10 cellular contexts compared by ENCODE assay signal in the genomic region with DNA sequence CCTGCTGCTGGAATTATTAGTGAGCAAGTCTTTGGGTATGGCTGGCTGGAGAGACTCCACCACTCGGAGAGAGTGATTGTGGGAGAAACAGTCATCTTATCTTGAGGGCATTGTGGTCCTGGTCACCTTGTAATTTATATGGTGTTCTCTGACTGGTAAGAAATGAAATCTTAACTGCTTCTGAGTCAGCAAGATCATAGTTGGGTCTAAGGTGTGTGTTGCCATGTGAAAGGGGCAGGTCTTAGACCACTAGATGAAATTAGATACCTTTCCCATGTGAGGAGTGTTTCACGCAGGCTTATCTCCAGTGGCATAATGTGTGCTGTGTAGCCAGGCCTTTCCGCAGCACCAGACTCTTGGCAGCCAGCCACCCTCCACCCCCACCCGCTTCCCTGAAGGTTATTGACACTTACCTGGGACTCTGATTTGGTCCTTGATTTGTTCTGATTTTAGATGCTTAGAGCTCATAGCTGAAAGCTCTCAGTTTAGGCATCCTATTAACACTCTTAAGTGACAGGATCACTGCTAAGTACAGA. TPM values are rescaled to one million over a fixed set of nuclear protein-coding genes. Genes with fewer than 3 reads are reported as not detected.
DNase-seq lines count a peak whose midpoint lies in the region; ATAC-seq and TF ChIP-seq lines count a peak whose summit lies in the region.
"Had no signal": no experiment of that assay in that cellular context is flagged by ENCODE, and none has a peak within 500 bp of the region (broad histone marks: within the 10 kb centered on the region; RNA-seq: fewer than 3 reads in every experiment).

No MANE protein-coding gene starts in this region.

- no peaks in the 10 kb centered on the region for H3K36me3 ChIP-seq in prostate gland
- H3K36me3 ChIP-seq: breast epithelium had no signal

- CTCF ChIA-PET in HEK293T (lab: Yijun Ruan, JAX) = interaction anchor here (1.5 kb wide), 1 partner anchor 17 kb away, joined by 5 read pairs; no protein-coding TSS in a partner anchor

- ATAC-seq in GM21717 (IDR thresholded peaks at IDR 0.05; ENCODE audit: unreplicated experiment) = no peak

- POLR2A ChIA-PET in HEK293T (lab: Yijun Ruan, JAX) = no interaction called here

- no peaks in the 10 kb centered on the region for H3K9me3 ChIP-seq in prostate gland
- H3K9me3 ChIP-seq: breast epithelium had no signal

- no peak for TF ChIP-seq CTCF in prostate gland (IDR thresholded peaks at IDR 0.05)

- H3K27me3 ChIP-seq in prostate gland (replicated peaks; ENCODE audit: insufficient read depth) = no peaks in the 10 kb centered on the region
- H3K27me3 ChIP-seq: breast epithelium had no signal

- peak; percentile 33 for DNase-seq in HEK293T (ENCODE audit: extremely low spot score)
- DNase-seq in NCI-H2196 (lab: John Stamatoyannopoulos, UW; ENCODE audit: unreplicated experiment) = peak; percentile 56
- DNase-seq in cerebellar cortex (ENCODE audit: low spot score) = peak; percentile 61
- DNase-seq in prostate gland (ENCODE audit: low spot score) = peak; percentile 42
- no peak for DNase-seq in GM03348 (ENCODE audit: low spot score)
- no peak for DNase-seq in activated naive CD4-positive, alpha-beta T cell treated with Interleukin-2 at 50 U/mL for 16 hours
- DNase-seq: activated T-cell treated with anti-CD3 and anti-CD28 coated beads, Interleukin-2, amount 50 U/mL, for 24 hours; mesenchymal stem cell had no signal

- 57% methylated on average over 4 of the region's 4 CpGs for WGBS in prostate gland

- TF ChIP-seq POLR2A in prostate gland (IDR thresholded peaks at IDR 0.05) = no peak

- no peak overlapping the region for H3K4me3 ChIP-seq in prostate gland
- H3K4me3 ChIP-seq: breast epithelium had no signal

- H3K27ac ChIP-seq in prostate gland = no peak overlapping the region

- H3K4me1 ChIP-seq in prostate gland (replicated peaks) = peaks cover 4% of the 10 kb centered on the region

- intact Hi-C loops in prostate gland (cut with DNase I) = no loop called here

TF ChIP-seq in HEK293T, 16 proteins besides CTCF, POLR2A, EP300 and RAD21:
- TF ChIP-seq ELF4 (IDR thresholded peaks at IDR 0.05) = no peak
- TF ChIP-seq FOXM1 (IDR thresholded peaks at IDR 0.05; ENCODE audit: borderline replicate concordance) = no peak
- TF ChIP-seq ZNF384 (IDR thresholded peaks at IDR 0.05) = no peak
- TF ChIP-seq NFRKB (IDR thresholded peaks at IDR 0.05) = no peak
- no peak for TF ChIP-seq SP1 (IDR thresholded peaks at IDR 0.05)
- no peak for TF ChIP-seq LEF1 (IDR thresholded peaks at IDR 0.05; ENCODE audit: borderline replicate concordance)
- TF ChIP-seq FOXK2 (IDR thresholded peaks at IDR 0.05) = no peak
- TF ChIP-seq ARNT (IDR thresholded peaks at IDR 0.05) = no peak
- no peak for TF ChIP-seq L3MBTL2 (conservative IDR thresholded peaks at IDR 0.05)
- no peak for TF ChIP-seq HDGF (IDR thresholded peaks at IDR 0.05; ENCODE audit: borderline replicate concordance)

RNA-seq across cellular contexts. Expression of a gene that starts 7.7 kb away (rescaled TPM):
- total RNA-seq in prostate gland = 10 to 100 TPM; 12.0 to 28.9 TPM

RNA-seq across cellular contexts. Expression of a gene that starts 54.6 kb away (rescaled TPM):
- 10 to 100 TPM; 44.5 to 75.9 TPM for total RNA-seq in prostate gland

Comparison
In these comparisons a context has a peak if more than half of its experiments do, and no peak if none do; other contexts are left out.
1. DNase-seq: peak in HEK293T (single experiment), NCI-H2196 (single experiment), cerebellar cortex (single experiment) and prostate gland (single experiment); none in GM03348 (single experiment) and activated naive CD4-positive, alpha-beta T cell treated with Interleukin-2 at 50 U/mL for 16 hours (single experiment).